In the genomic region with DNA sequence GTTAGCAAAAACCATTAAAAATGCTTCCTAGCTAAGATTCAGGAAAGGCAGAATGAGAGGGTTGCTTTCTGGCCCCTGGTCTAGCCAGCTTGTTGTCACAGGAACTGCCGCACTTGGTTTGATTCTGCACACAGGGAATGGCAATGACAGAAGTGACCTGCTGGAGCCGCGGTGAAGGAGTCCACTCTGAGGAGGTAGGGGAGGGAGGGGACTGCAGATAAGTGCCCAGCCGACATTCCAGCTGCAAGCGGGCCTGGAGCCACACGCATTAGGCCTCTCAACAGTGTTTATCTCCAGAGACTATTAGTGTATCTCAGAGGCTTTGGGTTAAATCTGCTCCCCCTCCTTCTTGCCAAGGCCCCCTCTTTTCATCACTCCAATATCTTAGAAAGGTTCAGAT, we compare ENCODE assay signal across 16 cellular contexts. TPM values are rescaled to one million over a fixed set of nuclear protein-coding genes. Genes with fewer than 3 reads are reported as not detected.
A peak's percentile ranks its signal among the peaks of the same experiment; 100 is the strongest.
DNase-seq lines count a peak whose midpoint lies in the region; TF ChIP-seq lines count a peak whose summit lies in the region.
"Had no signal": no experiment of that assay in that cellular context is flagged by ENCODE, and none has a peak within 500 bp of the region (broad histone marks: within the 10 kb centered on the region; RNA-seq: fewer than 3 reads in every experiment).

No MANE protein-coding gene starts in this region.

- peaks cover 81% of the 10 kb centered on the region for H3K4me1 Mint-ChIP-seq in T-helper 1 cell treated with Interleukin-12 subunit alpha and Interleukin-12 subunit beta and Interleukin-4 antibody, amounts not matched to agents 30 μg/mL and 1 μg/mL, for 36 hours (ENCODE audit: low read depth)
- H3K4me1 Mint-ChIP-seq in glutamatergic neuron (ENCODE audit: low read depth, unreplicated experiment) (peaks cover 5% of the 10 kb centered on the region), progenitor cell of endocrine pancreas (ENCODE audit: low read depth) (peaks cover 56% of the 10 kb centered on the region)

- no peaks in the 10 kb centered on the region for H3K9me3 Mint-ChIP-seq in T-helper 1 cell treated with Interleukin-12 subunit alpha and Interleukin-12 subunit beta and Interleukin-4 antibody, amounts not matched to agents 30 μg/mL and 1 μg/mL, for 36 hours
- H3K9me3 Mint-ChIP-seq in glutamatergic neuron (ENCODE audit: unreplicated experiment) (no peaks in the 10 kb centered on the region), progenitor cell of endocrine pancreas (ENCODE audit: low read depth) (no peaks in the 10 kb centered on the region)

- H3K27me3 Mint-ChIP-seq in T-helper 1 cell treated with Interleukin-12 subunit alpha and Interleukin-12 subunit beta and Interleukin-4 antibody, amounts not matched to agents 30 μg/mL and 1 μg/mL, for 36 hours (ENCODE audit: low read depth) = no peaks in the 10 kb centered on the region
- H3K27me3 Mint-ChIP-seq in glutamatergic neuron (ENCODE audit: unreplicated experiment) (no peaks in the 10 kb centered on the region), progenitor cell of endocrine pancreas (no peaks in the 10 kb centered on the region)

- DNase-seq in T-helper 1 cell (no peak), NCI-H510A (lab: John Stamatoyannopoulos, UW) (peak; percentile 32), glutamatergic neuron (peak; percentile 61), progenitor cell of endocrine pancreas (ENCODE audit: low spot score, unreplicated experiment) (peak; percentile 44), foreskin melanocyte (no peak), coronary artery (ENCODE audit: low spot score) (no peak)
- no peak for DNase-seq in central memory CD4-positive, alpha-beta T cell
- DNase-seq: dermis blood vessel endothelial cell, EL, Kasumi-1, SHP77 treated with DMSO at 0.1 percent for 48 hours, testis had no signal

- H3K36me3 Mint-ChIP-seq in T-helper 1 cell treated with Interleukin-12 subunit alpha and Interleukin-12 subunit beta and Interleukin-4 antibody, amounts not matched to agents 30 μg/mL and 1 μg/mL, for 36 hours (ENCODE audit: low read depth) = peaks cover 24% of the 10 kb centered on the region
- no peaks in the 10 kb centered on the region for H3K36me3 Mint-ChIP-seq in glutamatergic neuron (ENCODE audit: unreplicated experiment)
- no peaks in the 10 kb centered on the region for H3K36me3 Mint-ChIP-seq in progenitor cell of endocrine pancreas (ENCODE audit: insufficient read depth)

- H3K4me3 ChIP-seq in coronary artery = no peak overlapping the region
- H3K4me3 ChIP-seq: testis had no signal

- TF ChIP-seq CTCF in glutamatergic neuron (IDR thresholded peaks at IDR 0.05; ENCODE audit: partially characterized antibody, unreplicated experiment) (no peak), progenitor cell of endocrine pancreas (IDR thresholded peaks at IDR 0.05; ENCODE audit: unreplicated experiment) (peak; percentile 24), coronary artery (IDR thresholded peaks at IDR 0.05) (no peak)

- H3K27ac ChIP-seq in coronary artery = no peak overlapping the region
- H3K27ac ChIP-seq: testis had no signal

- H3K27ac Mint-ChIP-seq in T-helper 1 cell treated with Interleukin-12 subunit alpha and Interleukin-12 subunit beta and Interleukin-4 antibody, amounts not matched to agents 30 μg/mL and 1 μg/mL, for 36 hours = peak overlapping the region; percentile 95
- H3K27ac Mint-ChIP-seq in glutamatergic neuron (ENCODE audit: unreplicated experiment) = no peak overlapping the region
- peak overlapping the region; percentile 91 for H3K27ac Mint-ChIP-seq in progenitor cell of endocrine pancreas

- H3K4me3 Mint-ChIP-seq in T-helper 1 cell treated with Interleukin-12 subunit alpha and Interleukin-12 subunit beta and Interleukin-4 antibody, amounts not matched to agents 30 μg/mL and 1 μg/mL, for 36 hours = peak overlapping the region; percentile 72
- no peak overlapping the region for H3K4me3 Mint-ChIP-seq in glutamatergic neuron (ENCODE audit: unreplicated experiment)
- H3K4me3 Mint-ChIP-seq in progenitor cell of endocrine pancreas (ENCODE audit: low read depth) = peak overlapping the region; percentile 10

RNA-seq across cellular contexts. Expression of a gene that starts 38.6 kb away (rescaled TPM):
- total RNA-seq in glutamatergic neuron (ENCODE audit: unreplicated experiment) = not detected
- not detected in 2 replicates for total RNA-seq in progenitor cell of endocrine pancreas
- total RNA-seq: dermis blood vessel endothelial cell, frontal cortex, lower leg skin, posterior vena cava had no signal

Comparison
In these comparisons a context has a peak if more than half of its experiments do, and no peak if none do; other contexts are left out.
1. DNase-seq: peak in NCI-H510A (single experiment), glutamatergic neuron (single experiment) and progenitor cell of endocrine pancreas (single experiment); none in T-helper 1 cell (0 of 5), foreskin melanocyte (single experiment), coronary artery (single experiment) and central memory CD4-positive, alpha-beta T cell (single experiment).